Comparison of ENCODE assay signal across 11 cellular contexts in genomic region chr17:66578781-66579489, GRCh38.
DNase-seq lines count a peak whose midpoint lies in the region; ATAC-seq and TF ChIP-seq lines count a peak whose summit lies in the region.
"Had no signal": no experiment of that assay in that cellular context is flagged by ENCODE, and none has a peak within 500 bp of the region (broad histone marks: within the 10 kb centered on the region; RNA-seq: fewer than 3 reads in every experiment).

No MANE protein-coding gene starts in this region.

- POLR2A ChIA-PET in Caco-2 (lab: Charles Lee), result no interaction called here
- POLR2A ChIA-PET in IMR-90 (lab: Charles Lee; ENCODE audit: unreplicated experiment), result no interaction called here

- H3K18ac ChIP-seq in IMR-90 (ENCODE audit: low read depth, low read length), result peak overlapping the region; percentile 48

- peaks cover 24% of the 10 kb centered on the region for H3K9me1 ChIP-seq in IMR-90 (ENCODE audit: insufficient read depth, low read length)

- peak overlapping the region; percentile 100 for H2AK5ac ChIP-seq in IMR-90 (ENCODE audit: low read depth, low read length)

- peak overlapping the region; percentile 97 for H4K91ac ChIP-seq in IMR-90 (ENCODE audit: insufficient read depth, low read depth, low read length)

- intact Hi-C loops in Caco-2 (cut with micrococcal nuclease; ENCODE audit: unreplicated experiment), result no loop called here
- intact Hi-C loops in IMR-90 (cut with micrococcal nuclease), result no loop called here
- intact Hi-C loops in activated T-helper 2 cell treated with anti-CD3 and anti-CD28 coated beads, Interferon-gamma antibody, Interleukin-2, Interleukin-4, amounts not matched to agents 10 μg/mL and 5 μg/mL and 100 μg/mL, durations not matched to agents 14 hours and 24 hours and 36 hours (cut with micrococcal nuclease), result no loop called here

- no peak overlapping the region for H3K56ac ChIP-seq in IMR-90 (ENCODE audit: extremely low read depth, insufficient read depth, low read length)

- CTCF ChIA-PET in Caco-2 (lab: Charles Lee), result no interaction called here
- CTCF ChIA-PET in IMR-90 (lab: Yijun Ruan, JAX), result interaction anchor here (1.0 kb wide), 1 partner anchor 42 kb away, joined by 3 read pairs; no protein-coding TSS in a partner anchor

- H3K27me3 ChIP-seq in Caco-2 (replicated peaks; ENCODE audit: control insufficient read depth, insufficient read depth, low read length), result no peaks in the 10 kb centered on the region
- no peaks in the 10 kb centered on the region for H3K27me3 ChIP-seq in IMR-90 (ENCODE audit: control insufficient read depth, insufficient read depth, low read length)
- H3K27me3 ChIP-seq: SJSA1 had no signal

- H3K14ac ChIP-seq in IMR-90 (replicated peaks; ENCODE audit: low read depth, low read length), result peak overlapping the region; percentile 97

- TF ChIP-seq RAD21 in IMR-90 (IDR thresholded peaks at IDR 0.05; ENCODE audit: low read length), result no peak

- H3K4me2 ChIP-seq in IMR-90 (ENCODE audit: low read depth, low read length), result no peak overlapping the region

- H2AFZ ChIP-seq in IMR-90 (replicated peaks; ENCODE audit: low read length, poor library complexity), result peak overlapping the region; percentile 26

- BruUV-seq in Caco-2 (replicated peaks; lab: Mats Ljungman, UMichigan) (no TSS peak), IMR-90 (replicated peaks; lab: Mats Ljungman, UMichigan) (no TSS peak)

- H3K27me3 Mint-ChIP-seq in Caco-2 (ENCODE audit: insufficient read depth, unreplicated experiment), result no peaks in the 10 kb centered on the region
- H3K27me3 Mint-ChIP-seq in nephron (ENCODE audit: low read depth), result peaks cover 4% of the 10 kb centered on the region
- H3K27me3 Mint-ChIP-seq in activated T-helper 2 cell treated with anti-CD3 and anti-CD28 coated beads, Interferon-gamma antibody, Interleukin-2, Interleukin-4, amounts not matched to agents 10 μg/mL and 5 μg/mL and 100 μg/mL, durations not matched to agents 14 hours and 24 hours and 36 hours (ENCODE audit: low read depth), result no peaks in the 10 kb centered on the region

- in situ Hi-C loops in IMR-90 (cut with MboI; ENCODE audit: low sequenced_read_pairs), result no loop called here

- H3K79me1 ChIP-seq in IMR-90 (ENCODE audit: low read depth in 1 of 2, low read length in 2 of 2), result peaks cover 36 to 67% of the 10 kb centered on the region in 2 experiments

- dilution Hi-C loops in IMR-90 (cut with HindIII; ENCODE audit: low sequenced_read_pairs, unreplicated experiment), result no loop called here

- H2AK9ac ChIP-seq in IMR-90 (replicated peaks; ENCODE audit: low read depth, low read length, poor library complexity), result peak overlapping the region; percentile 91

- H3K9me3 Mint-ChIP-seq in Caco-2 (ENCODE audit: unreplicated experiment), result no peaks in the 10 kb centered on the region
- H3K9me3 Mint-ChIP-seq in nephron, result peaks cover 3% of the 10 kb centered on the region
- H3K9me3 Mint-ChIP-seq in activated T-helper 2 cell treated with anti-CD3 and anti-CD28 coated beads, Interferon-gamma antibody, Interleukin-2, Interleukin-4, amounts not matched to agents 10 μg/mL and 5 μg/mL and 100 μg/mL, durations not matched to agents 14 hours and 24 hours and 36 hours, result peaks cover 8% of the 10 kb centered on the region

- peak overlapping the region; percentile 49 for H3K4me3 Mint-ChIP-seq in Caco-2 (ENCODE audit: unreplicated experiment)
- no peak overlapping the region for H3K4me3 Mint-ChIP-seq in nephron
- H3K4me3 Mint-ChIP-seq in activated T-helper 2 cell treated with anti-CD3 and anti-CD28 coated beads, Interferon-gamma antibody, Interleukin-2, Interleukin-4, amounts not matched to agents 10 μg/mL and 5 μg/mL and 100 μg/mL, durations not matched to agents 14 hours and 24 hours and 36 hours (ENCODE audit: low read depth), result no peak overlapping the region

- peak overlapping the region; percentile 31; the same call in 1 of the 2 replicates for H3K9ac ChIP-seq in IMR-90 (ENCODE audit: low read depth, low read length)

- TF ChIP-seq CTCF in Caco-2 (IDR thresholded peaks at IDR 0.05; ENCODE audit: insufficient read depth in 1 of 2, low read depth in 1 of 2, low read length in 1 of 2, severe bottlenecking in 1 of 2, unreplicated experiment in 1 of 2) (no peak), IMR-90 (conservative IDR thresholded peaks at IDR 0.05; ENCODE audit: low read depth, low read length) (no peak), nephron (IDR thresholded peaks at IDR 0.05; ENCODE audit: unreplicated experiment in 3 of 3) (no peak)

- H2BK20ac ChIP-seq in IMR-90 (ENCODE audit: low read depth, low read length), result peak overlapping the region; percentile 79

- peak overlapping the region; percentile 91 for H3K4ac ChIP-seq in IMR-90 (ENCODE audit: low read depth, low read length)

- H3K36me3 Mint-ChIP-seq in Caco-2 (ENCODE audit: insufficient read depth, unreplicated experiment), result peaks cover 11% of the 10 kb centered on the region
- H3K36me3 Mint-ChIP-seq in nephron (ENCODE audit: low read depth), result peaks cover 4% of the 10 kb centered on the region
- peaks cover 60% of the 10 kb centered on the region for H3K36me3 Mint-ChIP-seq in activated T-helper 2 cell treated with anti-CD3 and anti-CD28 coated beads, Interferon-gamma antibody, Interleukin-2, Interleukin-4, amounts not matched to agents 10 μg/mL and 5 μg/mL and 100 μg/mL, durations not matched to agents 14 hours and 24 hours and 36 hours (ENCODE audit: low read depth)

- DNase-seq in Caco-2 (no peak), IMR-90 (no peak), cerebellar cortex (ENCODE audit: low spot score) (peak; percentile 62), NCI-H1436 treated with DMSO at 0.1 percent for 48 hours (lab: John Stamatoyannopoulos, UW) (no peak)
- no peak for DNase-seq in stimulated activated CD4-positive, alpha-beta T cell treated with anti-CD3 and anti-CD28 coated beads, Interleukin-2, amount 100 ng/mL, for 24 hours
- DNase-seq in activated T-helper 2 cell treated with anti-CD3 and anti-CD28 coated beads, Interferon-gamma antibody, Interleukin-2, Interleukin-4, amounts not matched to agents 10 μg/mL and 5 μg/mL and 100 μg/mL, durations not matched to agents 14 hours and 24 hours and 36 hours (ENCODE audit: low spot score), result no peak
- DNase-seq: NCI-H226, right cardiac atrium had no signal

- H3K4me1 Mint-ChIP-seq in Caco-2 (ENCODE audit: low read depth, unreplicated experiment), result peaks cover 39% of the 10 kb centered on the region
- peaks cover 65% of the 10 kb centered on the region for H3K4me1 Mint-ChIP-seq in nephron
- peaks cover 12% of the 10 kb centered on the region for H3K4me1 Mint-ChIP-seq in activated T-helper 2 cell treated with anti-CD3 and anti-CD28 coated beads, Interferon-gamma antibody, Interleukin-2, Interleukin-4, amounts not matched to agents 10 μg/mL and 5 μg/mL and 100 μg/mL, durations not matched to agents 14 hours and 24 hours and 36 hours (ENCODE audit: low read depth)

- H3K27ac ChIP-seq in IMR-90 (ENCODE audit: insufficient read depth, low read length), result peak overlapping the region; percentile 81
- H3K27ac ChIP-seq: SJSA1 had no signal

- H2BK120ac ChIP-seq in IMR-90 (ENCODE audit: low read depth, low read length), result peak overlapping the region; percentile 89

- no peak for TF ChIP-seq POLR2A in IMR-90 (IDR thresholded peaks at IDR 0.05; ENCODE audit: low read depth, low read length)

- H2BK15ac ChIP-seq in IMR-90 (ENCODE audit: low read depth, low read length), result peak overlapping the region; percentile 80; the same call in 2 of the 3 replicates

- peak overlapping the region; percentile 26 for H4K5ac ChIP-seq in IMR-90 (ENCODE audit: low read depth, low read length)

- H3K36me3 ChIP-seq in Caco-2 (ENCODE audit: control insufficient read depth, insufficient read depth, low read length) (no peaks in the 10 kb centered on the region), IMR-90 (ENCODE audit: control insufficient read depth, insufficient read depth, low read length) (peaks cover 2% of the 10 kb centered on the region; the same call in 1 of the 2 replicates)
- H3K36me3 ChIP-seq: SJSA1 had no signal

- H3K27ac Mint-ChIP-seq in Caco-2 (ENCODE audit: unreplicated experiment) (peak overlapping the region; percentile 83), nephron (peak overlapping the region; percentile 76 to 95 (median 92))
- no peak overlapping the region for H3K27ac Mint-ChIP-seq in activated T-helper 2 cell treated with anti-CD3 and anti-CD28 coated beads, Interferon-gamma antibody, Interleukin-2, Interleukin-4, amounts not matched to agents 10 μg/mL and 5 μg/mL and 100 μg/mL, durations not matched to agents 14 hours and 24 hours and 36 hours

- H4K20me1 ChIP-seq in IMR-90 (ENCODE audit: insufficient read depth, low read length), result peaks cover 13% of the 10 kb centered on the region

- H3K4me1 ChIP-seq in Caco-2, result peaks cover 43% of the 10 kb centered on the region
- H3K4me1 ChIP-seq in IMR-90 (ENCODE audit: control insufficient read depth, insufficient read depth, low read length), result peaks cover 18% of the 10 kb centered on the region

- peak overlapping the region; percentile 38 for H2BK5ac ChIP-seq in IMR-90 (ENCODE audit: low read depth, low read length, poor library complexity, severe bottlenecking)

- H3K9me3 ChIP-seq in Caco-2 (no peaks in the 10 kb centered on the region), IMR-90 (ENCODE audit: control insufficient read depth, insufficient read depth, low read length) (no peaks in the 10 kb centered on the region)
- H3K9me3 ChIP-seq: SJSA1 had no signal

- no peak overlapping the region for H3K4me3 ChIP-seq in Caco-2 (ENCODE audit: low read depth, low read length)
- no peak overlapping the region for H3K4me3 ChIP-seq in IMR-90 (ENCODE audit: insufficient read depth, low read depth, low read length)
- H3K4me3 ChIP-seq: SJSA1 had no signal

- H3K23ac ChIP-seq in IMR-90 (ENCODE audit: low read depth, low read length), result peak overlapping the region; percentile 49

- 79% methylated on average over 18 of the region's 22 CpGs; no CpG with 5 or more reads in 1 of the 2 experiments for WGBS in IMR-90 (ENCODE audit: extremely low coverage in 2 of 2, insufficient read length in 1 of 2), 2 experiments

- peak overlapping the region; percentile 79 to 93; a peak in 3 of 4 replicates for H4K8ac ChIP-seq in IMR-90 (ENCODE audit: low read depth in 2 of 2, low read length in 2 of 2)

- ATAC-seq in IMR-90 (ENCODE audit: low read depth) (no peak), GM18520 (IDR thresholded peaks at IDR 0.05; ENCODE audit: unreplicated experiment) (no peak)
- ATAC-seq: right cardiac atrium had no signal

TF ChIP-seq in IMR-90, 13 proteins besides CTCF, POLR2A, EP300 and RAD21:
- TF ChIP-seq CEBPB (IDR thresholded peaks at IDR 0.05; ENCODE audit: low read depth, low read length) (peak; percentile 52), FOS (IDR thresholded peaks at IDR 0.05; ENCODE audit: low read depth, low read length) (no peak)
